Comparison of ENCODE assay signal across 15 cellular contexts in genomic region chr22:19974935-19975706, GRCh38. TPM values are rescaled to one million over a fixed set of nuclear protein-coding genes. Genes with fewer than 3 reads are reported as not detected.
DNase-seq lines count a peak whose midpoint lies in the region; ATAC-seq, FAIRE-seq and TF ChIP-seq lines count a peak whose summit lies in the region.
"Had no signal": no experiment of that assay in that cellular context is flagged by ENCODE, and none has a peak within 500 bp of the region (broad histone marks: within the 10 kb centered on the region; RNA-seq: fewer than 3 reads in every experiment).

No MANE protein-coding gene starts in this region.

- no peak for FAIRE-seq in K562 (lab: Jason Lieb, UNC)

- no peaks in the 10 kb centered on the region for H3K27me3 Mint-ChIP-seq in osteocyte (ENCODE audit: unreplicated experiment)
- H3K27me3 Mint-ChIP-seq: IgD-negative memory B cell had no signal

- peak overlapping the region; percentile 9 to 86; a peak in 3 of 4 replicates for H3K9ac ChIP-seq in K562 (ENCODE audit: insufficient read depth in 1 of 2, low read depth in 2 of 2, low read length in 2 of 2)

- TF ChIP-seq CTCF in K562 (IDR thresholded peaks at IDR 0.05 in 2 of 3, conservative IDR thresholded peaks at IDR 0.05 in 1 of 3; ENCODE audit: insufficient read depth in 2 of 3, low read depth in 1 of 3, low read length in 3 of 3) (no peak; a peak in 2 of 6 replicates), osteocyte (IDR thresholded peaks at IDR 0.05) (no peak), heart left ventricle (IDR thresholded peaks at IDR 0.05) (no peak)

- intact Hi-C loops in K562 (cut with micrococcal nuclease), result loop anchor here (1.0 to 10.0 kb wide), 4 partner anchors 28 to 320 kb away; no protein-coding TSS in a partner anchor
- intact Hi-C loops in heart left ventricle (cut with DNase I), result loop anchor here in 3 of 10 donors (5.0 to 10.0 kb wide), 3 partner anchors 130 to 312 kb away; no protein-coding TSS in a partner anchor

- H3K27ac ChIP-seq in KOPT-K1 (ENCODE audit: low read depth, low read length, poor library complexity, severe bottlenecking) (peak overlapping the region; percentile 15), K562 (ENCODE audit: extremely low read depth, low read depth, low read length) (peak overlapping the region; percentile 3; the same call in 2 of the 3 replicates), heart left ventricle (no peak overlapping the region)
- H3K27ac ChIP-seq: neutrophil, vagina had no signal

- H3K4me1 ChIP-seq in K562 (replicated peaks in 1 of 2; ENCODE audit: control insufficient read depth in 2 of 2, insufficient read depth in 2 of 2, low read length in 2 of 2), result peaks cover 18 to 91% of the 10 kb centered on the region in 2 experiments
- H3K4me1 ChIP-seq in heart left ventricle, result peaks cover 0 to 28% (median 5%) of the 10 kb centered on the region in 12 donors

- TF ChIP-seq EP300 in K562 (IDR thresholded peaks at IDR 0.05; ENCODE audit: low read length), result peak; percentile 42; the same call in 1 of the 2 replicates

- TF ChIP-seq POLR2A in K562 (conservative IDR thresholded peaks at IDR 0.05) (no peak; the same call in 1 of the 2 replicates), heart left ventricle (IDR thresholded peaks at IDR 0.05) (no peak)

- H3K79me2 ChIP-seq in K562 (ENCODE audit: control insufficient read depth, insufficient read depth, low read length), result no peaks in the 10 kb centered on the region

- H3K4me3 ChIP-seq in K562 (no peak overlapping the region), heart left ventricle (no peak overlapping the region)
- H3K4me3 ChIP-seq: vagina had no signal

- H3K4me1 Mint-ChIP-seq in osteocyte (ENCODE audit: unreplicated experiment), result peaks cover 11% of the 10 kb centered on the region

- H2AFZ ChIP-seq in K562 (ENCODE audit: low read depth, low read length), result no peak overlapping the region

- peak overlapping the region; percentile 2 for H3K4me2 ChIP-seq in K562 (ENCODE audit: insufficient read depth, low read length)

- POLR2A ChIA-PET in K562 (lab: Yijun Ruan, JAX), result interaction anchor here (0.6 to 13.7 kb wide), 29 partner anchors 9 to 976 kb away, joined by 3 to 115 read pairs (median 4); partner anchors contain the start of genes RANBP1 and TRMT2A

- H3K36me3 Mint-ChIP-seq in osteocyte (ENCODE audit: unreplicated experiment), result peaks cover 10% of the 10 kb centered on the region

- no peaks in the 10 kb centered on the region for H3K9me3 ChIP-seq in KOPT-K1 (ENCODE audit: insufficient read depth, low read length, poor library complexity, severe bottlenecking)
- H3K9me3 ChIP-seq in K562 (replicated peaks; ENCODE audit: control insufficient read depth, insufficient read depth, low read depth, low read length), result no peaks in the 10 kb centered on the region
- no peaks in the 10 kb centered on the region for H3K9me3 ChIP-seq in heart left ventricle
- H3K9me3 ChIP-seq: neutrophil, vagina had no signal

- CTCF ChIA-PET in K562 (lab: Yijun Ruan, JAX; ENCODE audit: low intra/inter-chr PET ratio), result interaction anchor here (0.5 to 1.9 kb wide), 2 partner anchors 50 to 53 kb away, joined by 4 to 7 read pairs; no protein-coding TSS in a partner anchor

- H3K27me3 ChIP-seq in K562 (ENCODE audit: control insufficient read depth in 2 of 2, insufficient read depth in 2 of 2, low read length in 2 of 2), result no peaks in the 10 kb centered on the region
- no peaks in the 10 kb centered on the region for H3K27me3 ChIP-seq in heart left ventricle
- H3K27me3 ChIP-seq: neutrophil, vagina had no signal

- BruUV-seq in K562 (replicated peaks; lab: Mats Ljungman, UMichigan), result no TSS peak

- TF ChIP-seq RAD21 in K562 (CRISPR knock-in tag; conservative IDR thresholded peaks at IDR 0.05 in 1 of 2, IDR thresholded peaks at IDR 0.05 in 1 of 2), result peak in 1 of 2 experiments; percentile 30; a peak in 1 of 4 replicates

- H3K36me3 ChIP-seq in KOPT-K1 (ENCODE audit: insufficient read depth, low read length) (0 out of 2 replicates have a peak, but pooled peaks cover under 1% of the 10 kb centered on the region), K562 (ENCODE audit: control insufficient read depth, insufficient read depth, low read length) (peaks cover 40% of the 10 kb centered on the region; the same call in 2 of the 3 replicates), heart left ventricle (peaks cover 0 to 81% (median 58%) of the 10 kb centered on the region in 9 donors)
- H3K36me3 ChIP-seq: neutrophil had no signal

- H3K9me1 ChIP-seq in K562 (ENCODE audit: control insufficient read depth, insufficient read depth, low read length), result peaks cover 28% of the 10 kb centered on the region

- H3K4me3 Mint-ChIP-seq in osteocyte (ENCODE audit: unreplicated experiment), result no peak overlapping the region

- peak; percentile 60 for ATAC-seq in K562
- no peak for ATAC-seq in heart left ventricle
- no peak for ATAC-seq in GM19328 (IDR thresholded peaks at IDR 0.05; ENCODE audit: unreplicated experiment)
- ATAC-seq: Right ventricle myocardium inferior had no signal

- H3K27ac Mint-ChIP-seq in osteocyte (ENCODE audit: unreplicated experiment), result peak overlapping the region; percentile 63
- H3K27ac Mint-ChIP-seq: IgD-negative memory B cell had no signal

- peaks cover 33% of the 10 kb centered on the region for H4K20me1 ChIP-seq in K562 (replicated peaks; ENCODE audit: control insufficient read depth, insufficient read depth, low read length)

- 26% methylated on average over 13 of the region's 13 CpGs for WGBS in K562 (ENCODE audit: insufficient coverage, low coverage, missing lambda C conversion rate)
- WGBS in heart left ventricle, 4 donors, result 71 to 80% (median 76%) methylated on average over 12 to 13 of the region's 13 CpGs

- in situ Hi-C loops in K562 (cut with MboI), result loop anchor here (5.0 kb wide), 3 partner anchors 37 to 152 kb away; no protein-coding TSS in a partner anchor

- DNase-seq in NCI-H2107 treated with DMSO at 0.1 percent for 48 hours (lab: John Stamatoyannopoulos, UW; ENCODE audit: unreplicated experiment) (peak; percentile 33), NCI-H2107 (lab: John Stamatoyannopoulos, UW) (no peak), K562 (ENCODE audit: extremely low read depth in 1 of 4, low spot score in 3 of 4) (peak; percentile 84 to 88 (median 86)), osteocyte (ENCODE audit: extremely low spot score, unreplicated experiment) (no peak), heart left ventricle (no peak), ureter (ENCODE audit: low spot score) (no peak)
- DNase-seq: activated CD4-positive, alpha-beta T cell treated with anti-CD3 and anti-CD28 coated beads, Interleukin-2, amount 50 U/mL, for 48 hours; central memory CD4-positive, alpha-beta T cell; stimulated activated CD4-positive, alpha-beta T cell treated with anti-CD3 and anti-CD28 coated beads, Interleukin-4, amount 100 ng/mL, for 24 hours had no signal

- no peaks in the 10 kb centered on the region for H3K9me3 Mint-ChIP-seq in osteocyte (ENCODE audit: unreplicated experiment)
- H3K9me3 Mint-ChIP-seq: IgD-negative memory B cell had no signal

RNA-seq across cellular contexts. Expression of gene TXNRD2, which starts 33.5 kb away (rescaled TPM):
- 156 and 367 TPM in 2 replicates for total RNA-seq in K562 (2011; cell fraction: chromatin; rRNA removed; ENCODE audit: low replicate concordance)
- total RNA-seq in K562 (2011; cell fraction: nucleolus; rRNA removed), result 176 and 216 TPM in 2 replicates
- 160 and 165 TPM in 2 replicates for total RNA-seq in K562 (2011; cell fraction: nucleoplasm; rRNA removed)
- total RNA-seq in K562 (2014; rRNA removed), result 49.4 and 60.7 TPM in 2 replicates
- 25.1 and 32.6 TPM in 2 replicates for total RNA-seq in K562 (2014; rRNA removed; fragmentation: Illumina TruSeq; extraction: Trizol)
- total RNA-seq in K562 (2015; rRNA removed; fragmentation: Illumina TruSeq; extraction: Trizol), result 45.9 and 50.4 TPM in 2 replicates
- total RNA-seq in K562 (2021), result 78.2 and 80.2 TPM in 2 replicates
- polyA plus RNA-seq in K562 (2011; rRNA removed), result 50.2 and 93.6 TPM in 2 replicates
- polyA plus RNA-seq in K562 (2011; cell fraction: cytosol; rRNA removed), result 84.2 and 98.0 TPM in 2 replicates
- 148 and 181 TPM in 2 replicates for polyA plus RNA-seq in K562 (2011; cell fraction: nucleus; rRNA removed)
- polyA plus RNA-seq in K562 (2012), result 83.1 and 83.5 TPM in 2 replicates
- polyA plus RNA-seq in K562 (2014; fragmentation: Illumina TruSeq; extraction: Trizol), result 45.0 and 66.1 TPM in 2 replicates
- polyA plus RNA-seq in K562 (2014; fragmentation: Nextera tagmentation; extraction: Ambion mirVana), result 1 to 10 TPM; 3.3 to 4.4 TPM
- polyA plus RNA-seq in K562 (2014; rRNA removed), result 52.5 and 57.0 TPM in 2 replicates
- polyA minus RNA-seq in K562 (2011; rRNA and poly(A)+ RNA removed), result 44.4 and 47.5 TPM in 2 replicates
- polyA minus RNA-seq in K562 (2011; cell fraction: cytosol; rRNA and poly(A)+ RNA removed), result 55.3 and 75.6 TPM in 2 replicates
- 57.4 and 103 TPM in 2 replicates for polyA minus RNA-seq in K562 (2011; cell fraction: nucleus; rRNA and poly(A)+ RNA removed)
- total RNA-seq in osteocyte, result 12.6 and 13.1 TPM in 2 replicates
- 10 to 100 TPM; 23.5 to 42.5 (median 33.5) TPM for total RNA-seq in heart left ventricle
- polyA plus RNA-seq in heart left ventricle, result 10 to 100 TPM; 23.4 to 60.2 TPM
- 41.6 TPM for total RNA-seq in ureter

RNA-seq across cellular contexts. Expression of gene COMT, which starts 33.5 kb away (rescaled TPM):
- 125 and 360 TPM in 2 replicates for total RNA-seq in K562 (2011; cell fraction: chromatin; rRNA removed; ENCODE audit: low replicate concordance)
- total RNA-seq in K562 (2011; cell fraction: nucleolus; rRNA removed), result 500 and 649 TPM in 2 replicates
- total RNA-seq in K562 (2011; cell fraction: nucleoplasm; rRNA removed), result 301 and 358 TPM in 2 replicates
- 334 and 497 TPM in 2 replicates for total RNA-seq in K562 (2014; rRNA removed)
- total RNA-seq in K562 (2014; rRNA removed; fragmentation: Illumina TruSeq; extraction: Trizol), result 29.4 and 46.3 TPM in 2 replicates
- 155 and 156 TPM in 2 replicates for total RNA-seq in K562 (2015; rRNA removed; fragmentation: Illumina TruSeq; extraction: Trizol)
- total RNA-seq in K562 (2021), result 348 and 351 TPM in 2 replicates
- polyA plus RNA-seq in K562 (2011; rRNA removed), result 185 and 498 TPM in 2 replicates
- 652 and 657 TPM in 2 replicates for polyA plus RNA-seq in K562 (2011; cell fraction: cytosol; rRNA removed)
- 321 and 432 TPM in 2 replicates for polyA plus RNA-seq in K562 (2011; cell fraction: nucleus; rRNA removed)
- polyA plus RNA-seq in K562 (2012), result 279 and 699 TPM in 2 replicates
- polyA plus RNA-seq in K562 (2014; fragmentation: Illumina TruSeq; extraction: Trizol), result 108 and 305 TPM in 2 replicates
- polyA plus RNA-seq in K562 (2014; fragmentation: Nextera tagmentation; extraction: Ambion mirVana), result 10 to 100 TPM; 12.5 to 39.6 TPM
- polyA plus RNA-seq in K562 (2014; rRNA removed), result 263 and 317 TPM in 2 replicates
- polyA minus RNA-seq in K562 (2011; rRNA and poly(A)+ RNA removed), result 92.9 and 123 TPM in 2 replicates
- 148 and 344 TPM in 2 replicates for polyA minus RNA-seq in K562 (2011; cell fraction: cytosol; rRNA and poly(A)+ RNA removed)
- polyA minus RNA-seq in K562 (2011; cell fraction: nucleus; rRNA and poly(A)+ RNA removed), result 63.8 and 154 TPM in 2 replicates
- 92.1 and 94.1 TPM in 2 replicates for total RNA-seq in osteocyte
- 100 to 1,000 TPM in 8 of 9 donors, 10 to 100 TPM in 1; 69.7 to 195 (median 119) TPM for total RNA-seq in heart left ventricle
- polyA plus RNA-seq in heart left ventricle, result 100 to 1,000 TPM in 1 of 2 donors, 10 to 100 TPM in 1; 84.7 to 249 TPM
- 202 TPM for total RNA-seq in ureter

RNA-seq across cellular contexts. Expression of gene ARVCF, which starts 41.5 kb away (rescaled TPM):
- 114 and 328 TPM in 2 replicates for total RNA-seq in K562 (2011; cell fraction: chromatin; rRNA removed; ENCODE audit: low replicate concordance)
- 214 and 270 TPM in 2 replicates for total RNA-seq in K562 (2011; cell fraction: nucleolus; rRNA removed)
- total RNA-seq in K562 (2011; cell fraction: nucleoplasm; rRNA removed), result 106 and 131 TPM in 2 replicates
- total RNA-seq in K562 (2014; rRNA removed) (49.3 and 54.2 TPM in 2 replicates), K562 (2014; rRNA removed; fragmentation: Illumina TruSeq; extraction: Trizol) (2.2 and 4.5 TPM in 2 replicates), K562 (2015; rRNA removed; fragmentation: Illumina TruSeq; extraction: Trizol) (13.3 and 15.6 TPM in 2 replicates), K562 (2021) (46.5 and 50.6 TPM in 2 replicates), osteocyte (26.5 and 29.3 TPM in 2 replicates), heart left ventricle (10 to 100 TPM; 21.2 to 46.6 (median 33.3) TPM), ureter (11.5 TPM)
- polyA plus RNA-seq in K562 (2011; rRNA removed) (35.2 and 71.6 TPM in 2 replicates), K562 (2014; fragmentation: Illumina TruSeq; extraction: Trizol) (8.0 and 15.9 TPM in 2 replicates), K562 (2014; fragmentation: Nextera tagmentation; extraction: Ambion mirVana) (under 1 TPM; 0.03 to 0.17 TPM), K562 (2014; rRNA removed) (42.5 and 97.4 TPM in 2 replicates), heart left ventricle (10 to 100 TPM; 33.0 to 39.2 TPM)
- 134 and 673 TPM in 2 replicates for polyA plus RNA-seq in K562 (2011; cell fraction: cytosol; rRNA removed)
- 407 and 424 TPM in 2 replicates for polyA plus RNA-seq in K562 (2011; cell fraction: nucleus; rRNA removed)
- 30.0 and 31.2 TPM in 2 replicates for polyA plus RNA-seq in K562 (2012)
- polyA minus RNA-seq in K562 (2011; rRNA and poly(A)+ RNA removed), result 15.1 and 15.6 TPM in 2 replicates
- 24.6 and 52.4 TPM in 2 replicates for polyA minus RNA-seq in K562 (2011; cell fraction: cytosol; rRNA and poly(A)+ RNA removed)
- polyA minus RNA-seq in K562 (2011; cell fraction: nucleus; rRNA and poly(A)+ RNA removed), result 96.8 and 145 TPM in 2 replicates

RNA-seq across cellular contexts. Expression of gene TANGO2, which starts 45.8 kb away (rescaled TPM):
- total RNA-seq in K562 (2011; cell fraction: chromatin; rRNA removed; ENCODE audit: low replicate concordance), result 160 and 395 TPM in 2 replicates
- total RNA-seq in K562 (2011; cell fraction: nucleolus; rRNA removed), result 227 and 229 TPM in 2 replicates
- total RNA-seq in K562 (2011; cell fraction: nucleoplasm; rRNA removed), result 196 and 211 TPM in 2 replicates
- total RNA-seq in K562 (2014; rRNA removed) (70.1 and 95.8 TPM in 2 replicates), K562 (2014; rRNA removed; fragmentation: Illumina TruSeq; extraction: Trizol) (36.1 and 45.9 TPM in 2 replicates), K562 (2015; rRNA removed; fragmentation: Illumina TruSeq; extraction: Trizol) (55.8 and 57.2 TPM in 2 replicates), K562 (2021) (94.1 and 97.3 TPM in 2 replicates), osteocyte (24.9 and 28.1 TPM in 2 replicates), heart left ventricle (100 to 1,000 TPM in 3 of 9 donors, 10 to 100 TPM in 6; 55.6 to 341 (median 83.7) TPM), ureter (28.8 TPM)
- polyA plus RNA-seq in K562 (2011; rRNA removed) (94.9 and 115 TPM in 2 replicates), K562 (2014; fragmentation: Illumina TruSeq; extraction: Trizol) (88.3 and 89.4 TPM in 2 replicates), K562 (2014; fragmentation: Nextera tagmentation; extraction: Ambion mirVana) (10 to 100 TPM; 15.5 to 17.5 TPM), K562 (2014; rRNA removed) (89.6 and 92.5 TPM in 2 replicates), heart left ventricle (10 to 100 TPM; 51.3 to 63.0 TPM)
- 157 and 209 TPM in 2 replicates for polyA plus RNA-seq in K562 (2011; cell fraction: cytosol; rRNA removed)
- polyA plus RNA-seq in K562 (2011; cell fraction: nucleus; rRNA removed), result 157 and 195 TPM in 2 replicates
- 68.2 and 73.0 TPM in 2 replicates for polyA plus RNA-seq in K562 (2012)
- 130 and 186 TPM in 2 replicates for polyA minus RNA-seq in K562 (2011; rRNA and poly(A)+ RNA removed)
- polyA minus RNA-seq in K562 (2011; cell fraction: cytosol; rRNA and poly(A)+ RNA removed), result 73.2 and 76.1 TPM in 2 replicates
- polyA minus RNA-seq in K562 (2011; cell fraction: nucleus; rRNA and poly(A)+ RNA removed), result 63.1 and 85.0 TPM in 2 replicates

Comparison
In these comparisons a context has a peak if more than half of its experiments do, and no peak if none do; other contexts are left out.
1. DNase-seq: peak in NCI-H2107 treated with DMSO at 0.1 percent for 48 hours (single experiment) and K562 (4 of 4); none in NCI-H2107 (single experiment), osteocyte (single experiment), heart left ventricle (0 of 5) and ureter (single experiment).
2. H3K27ac ChIP-seq: peak in KOPT-K1 (single experiment) and K562 (single experiment); none in heart left ventricle (0 of 12).